8 cellular contexts compared by ENCODE assay signal in genomic region chr9:21812945-21813568, GRCh38. TPM values are rescaled to one million over a fixed set of nuclear protein-coding genes. Genes with fewer than 3 reads are reported as not detected.
A peak's percentile ranks its signal among the peaks of the same experiment; 100 is the strongest.
DNase-seq lines count a peak whose midpoint lies in the region; ATAC-seq and TF ChIP-seq lines count a peak whose summit lies in the region.
"Had no signal": no experiment of that assay in that cellular context is flagged by ENCODE, and none has a peak within 500 bp of the region (broad histone marks: within the 10 kb centered on the region; RNA-seq: fewer than 3 reads in every experiment).

No MANE protein-coding gene starts in this region.

- H3K27ac ChIP-seq in left lung = no peak overlapping the region

- DNase-seq in HFFc6 = peak; percentile 66
- peak; percentile 56 for DNase-seq in NCI-H1694 (lab: John Stamatoyannopoulos, UW)
- peak; percentile 64 for DNase-seq in activated B cell treated with CpG ODN at 0.5 μM for 24 hours
- DNase-seq in cerebellar cortex (ENCODE audit: low spot score) = peak; percentile 43
- DNase-seq in left lung = peak; percentile 68 to 87
- DNase-seq in stimulated activated CD4-positive, alpha-beta T cell treated with anti-CD3 and anti-CD28 coated beads, TNF-alpha, amount 100 ng/mL, for 1 hour (ENCODE audit: low read depth in 3 of 3, low spot score in 1 of 3) = peak; percentile 24 to 57 (median 32)

- POLR2A ChIA-PET in activated B cell treated with CpG ODN at 0.5 μM for 24 hours (lab: Charles Lee) = interaction anchor here (1.2 to 1.9 kb wide), 2 partner anchors 20 to 427 kb away, joined by 3 to 6 read pairs; no protein-coding TSS in a partner anchor

- intact Hi-C loops in activated B cell treated with CpG ODN at 0.5 μM for 24 hours (cut with micrococcal nuclease) (loop anchor here (1.0 to 2.0 kb wide), 6 partner anchors 11 to 639 kb away; partner anchors contain the start of gene MTAP), left lung (cut with DNase I) (loop anchor here in 1 of 2 donors (5.0 to 10.0 kb wide), 3 partner anchors 192 to 424 kb away; partner anchors contain the start of gene CDKN2B)

- CTCF ChIA-PET in activated B cell treated with CpG ODN at 0.5 μM for 24 hours (lab: Charles Lee) = interaction anchor here (0.6 to 7.3 kb wide), 34 partner anchors 8 to 643 kb away, joined by 3 to 130 read pairs (median 5); partner anchors contain the start of genes CDKN2A, CDKN2B, CDKN2B-AS1 and MTAP

- no peak overlapping the region for H3K4me3 Mint-ChIP-seq in HFFc6
- no peak overlapping the region for H3K4me3 Mint-ChIP-seq in activated B cell treated with CpG ODN at 0.5 μM for 24 hours

- peaks cover 80% of the 10 kb centered on the region for H3K4me1 Mint-ChIP-seq in HFFc6 (ENCODE audit: low read depth)
- H3K4me1 Mint-ChIP-seq in activated B cell treated with CpG ODN at 0.5 μM for 24 hours = peaks cover 27% of the 10 kb centered on the region

- peak overlapping the region; percentile 80 for H3K27ac Mint-ChIP-seq in HFFc6
- no peak overlapping the region for H3K27ac Mint-ChIP-seq in activated B cell treated with CpG ODN at 0.5 μM for 24 hours

- no peaks in the 10 kb centered on the region for H3K9me3 ChIP-seq in left lung

- H3K9me3 Mint-ChIP-seq in HFFc6 (no peaks in the 10 kb centered on the region), activated B cell treated with CpG ODN at 0.5 μM for 24 hours (no peaks in the 10 kb centered on the region)

- TF ChIP-seq CTCF in GM12875 (IDR thresholded peaks at IDR 0.05; ENCODE audit: borderline replicate concordance, insufficient read depth, low read depth, low read length) = peak; percentile 83
- TF ChIP-seq CTCF in HFFc6 (IDR thresholded peaks at IDR 0.05) = peak; percentile 97
- TF ChIP-seq CTCF in activated B cell treated with CpG ODN at 0.5 μM for 24 hours (IDR thresholded peaks at IDR 0.05) = peak; percentile 85
- TF ChIP-seq CTCF in left lung (IDR thresholded peaks at IDR 0.05) = peak; percentile 82 to 89

- ATAC-seq in activated B cell treated with CpG ODN at 0.5 μM for 24 hours (ENCODE audit: low read depth) = peak; percentile 83
- ATAC-seq in left lung = peak; percentile 92

- H3K4me3 ChIP-seq in GM12875 (ENCODE audit: low read depth, low read length) (no peak overlapping the region), left lung (no peak overlapping the region)
- H3K4me3 ChIP-seq: skin epidermis had no signal

- peaks cover 0 to 59% of the 10 kb centered on the region in 2 donors for H3K36me3 ChIP-seq in left lung

- H3K36me3 Mint-ChIP-seq in HFFc6 (ENCODE audit: low read depth) (peaks cover 26% of the 10 kb centered on the region), activated B cell treated with CpG ODN at 0.5 μM for 24 hours (ENCODE audit: low read depth) (peaks cover 55% of the 10 kb centered on the region)

- H3K4me1 ChIP-seq in left lung = peaks cover 0 to 28% of the 10 kb centered on the region in 2 donors

- no peaks in the 10 kb centered on the region for H3K27me3 ChIP-seq in left lung

- H3K27me3 Mint-ChIP-seq in HFFc6 (ENCODE audit: insufficient read depth) = no peaks in the 10 kb centered on the region; the same call in none of the 2 replicates
- H3K27me3 Mint-ChIP-seq in activated B cell treated with CpG ODN at 0.5 μM for 24 hours = no peaks in the 10 kb centered on the region

RNA-seq across cellular contexts. Expression of gene MTAP, which starts 10.6 kb away (rescaled TPM):
- total RNA-seq in HFFc6 (2021; fragmentation: NEBNext Ultra II Directional; extraction: Animal tissue kit (Norgen Biotek cat#: 25700)) = 10 to 100 TPM; 40.7 to 65.2 (median 52.0) TPM
- total RNA-seq in activated B cell treated with CpG ODN at 0.5 μM for 24 hours = 30.4 and 43.2 TPM in 2 replicates
- 10 to 100 TPM; 35.6 to 44.6 TPM for total RNA-seq in left lung
